Comparison of ENCODE assay signal across 8 cellular contexts in the genomic region with DNA sequence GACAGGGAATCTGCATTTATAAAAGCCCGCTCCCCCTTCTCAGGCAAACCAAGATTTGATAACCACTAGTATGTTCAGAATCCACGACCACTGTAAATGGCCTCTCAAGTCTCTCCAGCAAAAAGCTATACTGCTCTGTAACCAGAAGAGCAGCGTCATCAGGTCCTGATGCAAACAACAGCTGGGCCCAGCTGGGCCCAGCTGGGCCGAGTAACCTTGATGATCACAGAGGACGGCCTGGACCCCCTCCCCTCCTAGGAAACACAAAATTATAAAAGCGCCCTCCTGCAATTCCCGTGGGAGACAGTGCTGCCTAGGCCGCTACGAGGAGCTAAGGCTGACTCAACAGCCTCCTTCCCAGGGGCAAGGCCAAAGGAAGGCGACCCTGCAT. TPM values are rescaled to one million over a fixed set of nuclear protein-coding genes. Genes with fewer than 3 reads are reported as not detected.
DNase-seq lines count a peak whose midpoint lies in the region; ATAC-seq and TF ChIP-seq lines count a peak whose summit lies in the region.

No MANE protein-coding gene starts in this region.

- H3K27me3 Mint-ChIP-seq in activated naive CD8-positive, alpha-beta T cell treated with anti-CD3 and anti-CD28 coated beads for 36 hours: peaks cover 2% of the 10 kb centered on the region
- H3K27me3 Mint-ChIP-seq in immature natural killer cell (ENCODE audit: low read depth in 3 of 3): peaks cover 5 to 10% (median 10%) of the 10 kb centered on the region in 3 donors

- peak overlapping the region; percentile 94 for H3K4me3 Mint-ChIP-seq in activated naive CD8-positive, alpha-beta T cell treated with anti-CD3 and anti-CD28 coated beads for 36 hours
- H3K4me3 Mint-ChIP-seq in immature natural killer cell: peak overlapping the region; percentile 94 to 99 (median 97)

- TF ChIP-seq RAD21 in HCT116 (IDR thresholded peaks at IDR 0.05; ENCODE audit: low read depth): no peak

- peak overlapping the region; percentile 92 for H3K4me3 ChIP-seq in A673 (ENCODE audit: low read depth, low read length, poor library complexity, severe bottlenecking)
- peak overlapping the region; percentile 71 to 90 for H3K4me3 ChIP-seq in HCT116 (replicated peaks in 1 of 2; ENCODE audit: low read depth in 1 of 2, low read length in 2 of 2)
- peak overlapping the region; percentile 81 for H3K4me3 ChIP-seq in thoracic aorta

- H3K36me3 Mint-ChIP-seq in activated naive CD8-positive, alpha-beta T cell treated with anti-CD3 and anti-CD28 coated beads for 36 hours: peaks cover 27% of the 10 kb centered on the region
- H3K36me3 Mint-ChIP-seq in immature natural killer cell: peaks cover 0 to 10% (median 3%) of the 10 kb centered on the region in 3 donors

- RAD21 ChIA-PET in HCT116 (lab: Charles Lee; ENCODE audit: low non-redundant PET in 1 of 2, low total read pairs in 2 of 2, uncharacterized antibody in 2 of 2, unreplicated experiment in 2 of 2): interaction anchor here in 1 of 2 experiments (0.6 kb wide), 1 partner anchor 1711 kb away, joined by 3 read pairs; no protein-coding TSS in a partner anchor

- peak overlapping the region; percentile 84 for H3K9ac ChIP-seq in HCT116 (ENCODE audit: low read length)

- peak overlapping the region; percentile 92 for H3K4me2 ChIP-seq in HCT116 (ENCODE audit: low read length)

- H3K4me1 ChIP-seq in A673 (ENCODE audit: insufficient read depth, low read length, poor library complexity, severe bottlenecking) (peaks cover 17% of the 10 kb centered on the region), HCT116 (ENCODE audit: control insufficient read depth in 1 of 2, insufficient read depth in 2 of 2, low read length in 2 of 2) (peaks cover 4 to 16% of the 10 kb centered on the region in 2 experiments; a peak in 3 of 4 replicates), thoracic aorta (ENCODE audit: control insufficient read depth in 1 of 2, low read depth in 2 of 2) (peaks cover 13 to 15% of the 10 kb centered on the region in 2 donors)

- CTCF ChIA-PET in A673 (lab: Charles Lee): no interaction called here
- CTCF ChIA-PET in HCT116 (lab: Charles Lee): interaction anchor here (2.1 kb wide), 1 partner anchor 14 kb away, joined by 5 read pairs; no protein-coding TSS in a partner anchor

- H4K20me1 ChIP-seq in HCT116 (ENCODE audit: insufficient read depth): peaks cover 11% of the 10 kb centered on the region; the same call in 1 of the 2 replicates

- H3K27me3 ChIP-seq in A673 (replicated peaks; ENCODE audit: insufficient read depth, low read depth, low read length, poor library complexity): no peaks in the 10 kb centered on the region
- peaks cover 5% of the 10 kb centered on the region; the same call in 1 of the 2 replicates for H3K27me3 ChIP-seq in HCT116 (ENCODE audit: insufficient read depth, low read length)
- H3K27me3 ChIP-seq in thoracic aorta (replicated peaks; ENCODE audit: insufficient read depth): no peaks in the 10 kb centered on the region

- H3K79me2 ChIP-seq in HCT116 (ENCODE audit: insufficient read depth, low read length): peaks cover 40% of the 10 kb centered on the region

- POLR2A ChIA-PET in A673 (lab: Charles Lee; ENCODE audit: low non-redundant PET) (no interaction called here), HCT116 (lab: Charles Lee) (interaction anchor here (0.6 to 2.1 kb wide), 3 partner anchors 13 to 142 kb away, joined by 4 to 9 read pairs (median 5); a partner anchor contains a TSS)

- H3K9me2 ChIP-seq in HCT116 (ENCODE audit: insufficient read depth): no peaks in the 10 kb centered on the region

- no peak; the same call in 1 of the 2 replicates for ATAC-seq in HCT116
- peak; percentile 13 for ATAC-seq in thoracic aorta (ENCODE audit: insufficient number of reproducible peaks, low FRiP score, low read depth)
- no peak for ATAC-seq in HG03139 (IDR thresholded peaks at IDR 0.05; ENCODE audit: unreplicated experiment)

- no peaks in the 10 kb centered on the region for H3K9me3 Mint-ChIP-seq in activated naive CD8-positive, alpha-beta T cell treated with anti-CD3 and anti-CD28 coated beads for 36 hours
- H3K9me3 Mint-ChIP-seq in immature natural killer cell: peaks cover 0 to 2% (median 0%) of the 10 kb centered on the region in 6 donors

- peaks cover 36% of the 10 kb centered on the region for H3K4me1 Mint-ChIP-seq in activated naive CD8-positive, alpha-beta T cell treated with anti-CD3 and anti-CD28 coated beads for 36 hours
- peaks cover 32 to 45% of the 10 kb centered on the region in 2 donors for H3K4me1 Mint-ChIP-seq in immature natural killer cell

- intact Hi-C loops in A673 (cut with micrococcal nuclease; ENCODE audit: unreplicated experiment): no loop called here
- intact Hi-C loops in HCT116 (cut with micrococcal nuclease): no loop called here

- no peak for DNase-seq in A673 (ENCODE audit: low spot score)
- DNase-seq in HCT116 (ENCODE audit: low read depth, low spot score): no peak
- DNase-seq in activated naive CD8-positive, alpha-beta T cell treated with anti-CD3 and anti-CD28 coated beads for 36 hours: no peak
- DNase-seq in immature natural killer cell: no peak
- DNase-seq in thoracic aorta (ENCODE audit: low spot score): no peak
- DNase-seq in NCI-H1417 treated with DMSO at 0.1 percent for 48 hours (lab: John Stamatoyannopoulos, UW): no peak
- no peak for DNase-seq in OCI-M1 (lab: John Stamatoyannopoulos, UW)

- peak overlapping the region; percentile 73 for H2AFZ ChIP-seq in HCT116 (ENCODE audit: low read depth, low read length, poor library complexity, severe bottlenecking)

- no peaks in the 10 kb centered on the region for H3K9me3 ChIP-seq in A673 (ENCODE audit: low read depth, low read length, poor library complexity, severe bottlenecking)
- H3K9me3 ChIP-seq in HCT116 (ENCODE audit: control insufficient read depth in 1 of 2, insufficient read depth in 1 of 2, low read depth in 1 of 2, low read length in 2 of 2): no peaks in the 10 kb centered on the region
- H3K9me3 ChIP-seq in thoracic aorta: no peaks in the 10 kb centered on the region

- H3K27ac ChIP-seq in A673 (ENCODE audit: low read depth, low read length, poor library complexity, severe bottlenecking) (peak overlapping the region; percentile 95), HCT116 (ENCODE audit: low read depth, low read length) (peak overlapping the region; percentile 90), thoracic aorta (peak overlapping the region; percentile 92 to 93)

- BruUV-seq in A673 (replicated peaks; lab: Mats Ljungman, UMichigan): TSS peak; percentile 82
- BruUV-seq in HCT116 (replicated peaks; lab: Mats Ljungman, UMichigan): TSS peak; percentile 82

- H3K27ac Mint-ChIP-seq in activated naive CD8-positive, alpha-beta T cell treated with anti-CD3 and anti-CD28 coated beads for 36 hours: peak overlapping the region; percentile 99
- peak overlapping the region; percentile 97 to 99 (median 98) for H3K27ac Mint-ChIP-seq in immature natural killer cell

- TF ChIP-seq CTCF in A673 (conservative IDR thresholded peaks at IDR 0.05; ENCODE audit: low read depth, low read length) (no peak), HCT116 (IDR thresholded peaks at IDR 0.05 in 2 of 3, conservative IDR thresholded peaks at IDR 0.05 in 1 of 3; ENCODE audit: borderline replicate concordance in 1 of 3, insufficient read depth in 1 of 3, low read depth in 2 of 3, low read length in 2 of 3) (no peak), thoracic aorta (IDR thresholded peaks at IDR 0.05) (no peak)

- TF ChIP-seq POLR2A in HCT116 (IDR thresholded peaks at IDR 0.05; ENCODE audit: borderline replicate concordance, extremely low read depth, insufficient read depth, insufficient read length): no peak

- H3K36me3 ChIP-seq in A673 (ENCODE audit: insufficient read depth, low read length, poor library complexity, severe bottlenecking): peaks cover 4% of the 10 kb centered on the region
- no peaks in the 10 kb centered on the region; a peak in 1 of 4 replicates for H3K36me3 ChIP-seq in HCT116 (ENCODE audit: control insufficient read depth in 1 of 2, insufficient read depth in 2 of 2, low read length in 2 of 2)
- no peaks in the 10 kb centered on the region for H3K36me3 ChIP-seq in thoracic aorta

TF ChIP-seq in HCT116, 20 proteins besides CTCF, POLR2A, EP300 and RAD21 (continues in another document):
- TF ChIP-seq ELF1 (IDR thresholded peaks at IDR 0.05; ENCODE audit: borderline replicate concordance, low read depth) (no peak), ZFX (IDR thresholded peaks at IDR 0.05) (no peak)
- TF ChIP-seq, protein P1, sequence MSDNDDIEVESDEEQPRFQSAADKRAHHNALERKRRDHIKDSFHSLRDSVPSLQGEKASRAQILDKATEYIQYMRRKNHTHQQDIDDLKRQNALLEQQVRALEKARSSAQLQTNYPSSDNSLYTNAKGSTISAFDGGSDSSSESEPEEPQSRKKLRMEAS (IDR thresholded peaks at IDR 0.05): no peak

RNA-seq across cellular contexts. Expression of a gene that starts 0.5 kb away (rescaled TPM):
- total RNA-seq in A673 (2021): 32.9 and 38.4 TPM in 2 replicates
- total RNA-seq in HCT116 (2021; ENCODE audit: unreplicated experiment): 26.2 TPM
- polyA plus RNA-seq in HCT116 (2012): 10.4 and 13.8 TPM in 2 replicates
- 10 to 100 TPM; 22.5 to 23.3 TPM for total RNA-seq in activated naive CD8-positive, alpha-beta T cell treated with anti-CD3 and anti-CD28 coated beads for 36 hours
- polyA plus RNA-seq in immature natural killer cell: 1 to 10 TPM; 1.0 to 5.0 (median 2.3) TPM
- total RNA-seq in thoracic aorta: 10 to 100 TPM; 15.8 to 22.8 TPM

RNA-seq across cellular contexts. Expression of a gene that starts 12.2 kb away (rescaled TPM):
- total RNA-seq in A673 (2021): 14.5 and 18.3 TPM in 2 replicates
- 2.3 TPM for total RNA-seq in HCT116 (2021; ENCODE audit: unreplicated experiment)
- 8.0 and 13.4 TPM in 2 replicates for polyA plus RNA-seq in HCT116 (2012)
- 10 to 100 TPM; 52.1 to 53.2 TPM for total RNA-seq in activated naive CD8-positive, alpha-beta T cell treated with anti-CD3 and anti-CD28 coated beads for 36 hours
- under 1 TPM; 0.28 to 0.80 (median 0.29) TPM for polyA plus RNA-seq in immature natural killer cell
- 1 to 10 TPM in 1 of 2 donors, under 1 TPM in 1; 0.95 to 3.3 TPM for total RNA-seq in thoracic aorta
